Comparison of ENCODE assay signal across 1 cellular context in genomic region chr5:57382665-57383064, GRCh38.
TF ChIP-seq lines count a peak whose summit lies in the region.

No MANE protein-coding gene starts in this region.

TF ChIP-seq in IMR-90, 13 proteins besides CTCF, POLR2A, EP300 and RAD21:
- TF ChIP-seq CEBPB (IDR thresholded peaks at IDR 0.05; ENCODE audit: low read depth, low read length) (no peak), NFE2L2 (IDR thresholded peaks at IDR 0.05; ENCODE audit: low read depth, low read length) (no peak), MXI1 (IDR thresholded peaks at IDR 0.05; ENCODE audit: borderline replicate concordance, low read depth, low read length) (no peak), BHLHE40 (IDR thresholded peaks at IDR 0.05; ENCODE audit: low read depth, low read length) (no peak), ELK1 (IDR thresholded peaks at IDR 0.05; ENCODE audit: borderline replicate concordance, low read depth, low read length) (no peak), MAFK (IDR thresholded peaks at IDR 0.05; ENCODE audit: low read depth, low read length) (no peak), RFX5 (IDR thresholded peaks at IDR 0.05; ENCODE audit: low read depth, low read length) (no peak), FOS (IDR thresholded peaks at IDR 0.05; ENCODE audit: low read depth, low read length) (no peak), SMC3 (IDR thresholded peaks at IDR 0.05; ENCODE audit: low read depth, low read length) (no peak), CHD1 (IDR thresholded peaks at IDR 0.05; ENCODE audit: low read depth, low read length) (no peak), RCOR1 (IDR thresholded peaks at IDR 0.05; ENCODE audit: insufficient replicate concordance, low read length) (no peak), MAZ (IDR thresholded peaks at IDR 0.05; ENCODE audit: borderline replicate concordance, low read depth, low read length) (no peak)
- TF ChIP-seq, protein P1, sequence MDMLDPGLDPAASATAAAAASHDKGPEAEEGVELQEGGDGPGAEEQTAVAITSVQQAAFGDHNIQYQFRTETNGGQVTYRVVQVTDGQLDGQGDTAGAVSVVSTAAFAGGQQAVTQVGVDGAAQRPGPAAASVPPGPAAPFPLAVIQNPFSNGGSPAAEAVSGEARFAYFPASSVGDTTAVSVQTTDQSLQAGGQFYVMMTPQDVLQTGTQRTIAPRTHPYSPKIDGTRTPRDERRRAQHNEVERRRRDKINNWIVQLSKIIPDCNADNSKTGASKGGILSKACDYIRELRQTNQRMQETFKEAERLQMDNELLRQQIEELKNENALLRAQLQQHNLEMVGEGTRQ (IDR thresholded peaks at IDR 0.05; ENCODE audit: low read depth, low read length): no peak
